19 cellular contexts compared by ENCODE assay signal in the genomic region with DNA sequence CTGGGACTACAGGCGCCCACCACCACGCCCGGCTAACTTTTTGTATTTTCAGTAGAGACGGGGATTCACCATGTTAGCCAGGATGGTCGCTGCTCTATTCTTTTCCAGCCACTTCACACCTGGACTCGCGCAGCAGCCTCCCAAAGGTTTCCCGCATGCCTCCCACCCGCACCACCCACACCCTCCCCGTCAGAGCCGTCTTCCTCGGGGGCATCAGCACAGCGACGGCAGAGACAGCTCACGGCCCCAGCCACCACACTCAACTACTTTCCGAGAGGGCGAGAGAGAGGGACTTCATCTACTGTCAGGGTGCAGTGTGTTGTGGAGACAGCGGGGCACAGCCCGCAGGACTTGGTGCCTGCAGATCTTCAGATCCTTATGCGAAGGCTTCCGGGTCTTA.
"Had no signal": no experiment of that assay in that cellular context is flagged by ENCODE, and none has a peak within 500 bp of the region (broad histone marks: within the 10 kb centered on the region; RNA-seq: fewer than 3 reads in every experiment).

No MANE protein-coding gene starts in this region.

- ATAC-seq: activated CD8-positive, alpha-beta memory T cell treated with anti-CD3 and anti-CD28 coated beads, Interleukin-2, amount 10 ng/mL, durations not matched to agents 7 days and 5 days; activated T-helper 17 cell treated with anti-CD3 and anti-CD28 coated beads, Interleukin-2, amount 50 U/mL, for 72 hours; body of pancreas; psoas muscle; right cardiac atrium had no signal

- H3K27ac Mint-ChIP-seq: activated CD4-positive, alpha-beta memory T cell treated with anti-CD3 and anti-CD28 coated beads, Interleukin-2, amount 10 ng/mL, durations not matched to agents 7 days and 5 days; activated CD8-positive, alpha-beta memory T cell treated with anti-CD3 and anti-CD28 coated beads, Interleukin-2, amount 10 ng/mL, durations not matched to agents 7 days and 5 days; activated T-helper 17 cell treated with anti-CD3 and anti-CD28 coated beads, Interleukin-2, amount 50 U/mL, for 72 hours had no signal

- H3K4me2 ChIP-seq: hepatocyte had no signal

- H3K4me3 Mint-ChIP-seq: activated CD4-positive, alpha-beta memory T cell treated with anti-CD3 and anti-CD28 coated beads, Interleukin-2, amount 10 ng/mL, durations not matched to agents 7 days and 5 days; activated CD8-positive, alpha-beta memory T cell treated with anti-CD3 and anti-CD28 coated beads, Interleukin-2, amount 10 ng/mL, durations not matched to agents 7 days and 5 days had no signal

- H3K4me3 ChIP-seq: body of pancreas, hepatocyte, ovary, skin epidermis had no signal

- H3K27me3 Mint-ChIP-seq: activated CD4-positive, alpha-beta memory T cell treated with anti-CD3 and anti-CD28 coated beads, Interleukin-2, amount 10 ng/mL, durations not matched to agents 7 days and 5 days; activated CD8-positive, alpha-beta memory T cell treated with anti-CD3 and anti-CD28 coated beads, Interleukin-2, amount 10 ng/mL, durations not matched to agents 7 days and 5 days; activated T-helper 17 cell treated with anti-CD3 and anti-CD28 coated beads, Interleukin-2, amount 50 U/mL, for 72 hours had no signal

- H3K36me3 ChIP-seq: ovary had no signal

- H2AFZ ChIP-seq: hepatocyte had no signal

- H3K9me3 Mint-ChIP-seq: activated CD4-positive, alpha-beta memory T cell treated with anti-CD3 and anti-CD28 coated beads, Interleukin-2, amount 10 ng/mL, durations not matched to agents 7 days and 5 days; activated T-helper 17 cell treated with anti-CD3 and anti-CD28 coated beads, Interleukin-2, amount 50 U/mL, for 72 hours; neural crest cell had no signal

- H3K9me3 ChIP-seq: body of pancreas, ovary, psoas muscle had no signal

- H3K27ac ChIP-seq: epithelial cell of prostate, hepatocyte, ovary, skin epidermis had no signal

- H3K27me3 ChIP-seq: body of pancreas, hepatocyte, ovary had no signal

- DNase-seq: activated CD4-positive, alpha-beta memory T cell treated with anti-CD3 and anti-CD28 coated beads, Interleukin-2, amount 10 ng/mL, durations not matched to agents 7 days and 5 days; activated CD4-positive, CD25-positive, alpha-beta regulatory T cell treated with anti-CD3 and anti-CD28 coated beads, Interleukin-2, amount 50 U/mL, for 72 hours; activated CD8-positive, alpha-beta memory T cell treated with anti-CD3 and anti-CD28 coated beads, Interleukin-2, amount 10 ng/mL, durations not matched to agents 7 days and 5 days; activated naive CD4-positive, alpha-beta T cell; body of pancreas; foreskin fibroblast; mammary epithelial cell; midbrain; ovary; psoas muscle; stimulated activated CD4-positive, alpha-beta T cell treated with anti-CD3 and anti-CD28 coated beads, Interleukin-15, amount 100 ng/mL, for 24 hours; stimulated activated CD4-positive, alpha-beta T cell treated with anti-CD3 and anti-CD28 coated beads, Interleukin-4, amount 100 ng/mL, for 1 hour; T1000 had no signal
